Comparison of ENCODE assay signal across 14 cellular contexts in genomic region chr2:99399795-99400194, GRCh38.
DNase-seq lines count a peak whose midpoint lies in the region; ATAC-seq and TF ChIP-seq lines count a peak whose summit lies in the region.
"Had no signal": no experiment of that assay in that cellular context is flagged by ENCODE, and none has a peak within 500 bp of the region (broad histone marks: within the 10 kb centered on the region; RNA-seq: fewer than 3 reads in every experiment).

No MANE protein-coding gene starts in this region.

- H3K9me3 ChIP-seq in osteoblast (ENCODE audit: low read depth, low read length): no peaks in the 10 kb centered on the region
- H3K9me3 ChIP-seq: BLaER1 treated with 17β-estradiol and CSF1 and Interleukin-3, amounts not matched to agents 10 nM and 100 nM; MG63 had no signal

- H3K4me1 Mint-ChIP-seq in activated T-cell treated with anti-CD3 and anti-CD28 coated beads, Interleukin-2, amount 50 U/mL, for 24 hours (ENCODE audit: low read depth): peaks cover 15% of the 10 kb centered on the region
- H3K4me1 Mint-ChIP-seq in activated T-cell treated with anti-CD3 and anti-CD28 coated beads, Interleukin-2, amount 50 U/mL, for 4 hours (ENCODE audit: low read depth): peaks cover 6% of the 10 kb centered on the region
- H3K4me1 Mint-ChIP-seq in stimulated activated naive CD8-positive, alpha-beta T cell treated with anti-CD3 and anti-CD28 coated beads, Interleukin-15, Interleukin-2, amounts not matched to agents 100 ng/mL and 50 ng/mL, for 24 hours (ENCODE audit: low read depth): peaks cover 18% of the 10 kb centered on the region
- peaks cover 10% of the 10 kb centered on the region for H3K4me1 Mint-ChIP-seq in stimulated activated naive CD8-positive, alpha-beta T cell treated with anti-CD3 and anti-CD28 coated beads, Interleukin-15, amount 100 ng/mL, for 72 hours

- ATAC-seq in activated T-cell treated with anti-CD3 and anti-CD28 coated beads, Interleukin-2, amount 50 U/mL, for 4 hours: no peak
- no peak for ATAC-seq in stimulated activated naive CD8-positive, alpha-beta T cell treated with anti-CD3 and anti-CD28 coated beads, Interleukin-15, amount 100 ng/mL, for 72 hours

- H3K4me2 ChIP-seq in osteoblast (ENCODE audit: insufficient read depth, low read length): no peak overlapping the region
- H3K4me2 ChIP-seq: BLaER1 treated with 17β-estradiol and CSF1 and Interleukin-3, amounts not matched to agents 10 nM and 100 nM had no signal

- H2AFZ ChIP-seq in osteoblast (ENCODE audit: low read length): no peak overlapping the region

- no peak for TF ChIP-seq CTCF in dorsolateral prefrontal cortex (IDR thresholded peaks at IDR 0.05 in 54 of 56, conservative IDR thresholded peaks at IDR 0.05 in 2 of 56; ENCODE audit: low read depth in 1 of 56, partially characterized antibody in 56 of 56)
- no peak for TF ChIP-seq CTCF in osteoblast (IDR thresholded peaks at IDR 0.05; ENCODE audit: extremely low read depth, low read depth, low read length)

- no peaks in the 10 kb centered on the region for H4K20me1 ChIP-seq in osteoblast (ENCODE audit: insufficient read depth, low read length)

- H3K4me1 ChIP-seq in osteoblast (ENCODE audit: insufficient read depth, low read length): peaks cover 8% of the 10 kb centered on the region

- H3K27me3 ChIP-seq in dorsolateral prefrontal cortex (no peaks in the 10 kb centered on the region), osteoblast (ENCODE audit: insufficient read depth, low read length) (no peaks in the 10 kb centered on the region)
- H3K27me3 ChIP-seq: BLaER1 treated with 17β-estradiol and CSF1 and Interleukin-3, amounts not matched to agents 10 nM and 100 nM; MG63 had no signal

- peak overlapping the region; percentile 62 for H3K27ac Mint-ChIP-seq in activated T-cell treated with anti-CD3 and anti-CD28 coated beads, Interleukin-2, amount 50 U/mL, for 24 hours
- H3K27ac Mint-ChIP-seq in stimulated activated naive CD8-positive, alpha-beta T cell treated with anti-CD3 and anti-CD28 coated beads, Interleukin-15, Interleukin-2, amounts not matched to agents 100 ng/mL and 50 ng/mL, for 24 hours: peak overlapping the region; percentile 45
- H3K27ac Mint-ChIP-seq in stimulated activated naive CD8-positive, alpha-beta T cell treated with anti-CD3 and anti-CD28 coated beads, Interleukin-15, amount 100 ng/mL, for 72 hours: peak overlapping the region in 1 of 2 donors; percentile 63

- H3K9me3 Mint-ChIP-seq in activated T-cell treated with anti-CD3 and anti-CD28 coated beads, Interleukin-2, amount 50 U/mL, for 24 hours: no peaks in the 10 kb centered on the region
- no peaks in the 10 kb centered on the region for H3K9me3 Mint-ChIP-seq in activated T-cell treated with anti-CD3 and anti-CD28 coated beads, Interleukin-2, amount 50 U/mL, for 4 hours
- no peaks in the 10 kb centered on the region for H3K9me3 Mint-ChIP-seq in stimulated activated naive CD8-positive, alpha-beta T cell treated with anti-CD3 and anti-CD28 coated beads, Interleukin-15, Interleukin-2, amounts not matched to agents 100 ng/mL and 50 ng/mL, for 24 hours
- no peaks in the 10 kb centered on the region for H3K9me3 Mint-ChIP-seq in stimulated activated naive CD8-positive, alpha-beta T cell treated with anti-CD3 and anti-CD28 coated beads, Interleukin-15, amount 100 ng/mL, for 72 hours

- H3K27ac ChIP-seq in dorsolateral prefrontal cortex: peak overlapping the region in 57 of 59 donors; percentile 0 to 93 (median 79)
- peak overlapping the region; percentile 89 for H3K27ac ChIP-seq in temporal lobe (ENCODE audit: low read depth, low read length)
- H3K27ac ChIP-seq in osteoblast (ENCODE audit: low read depth, low read length): no peak overlapping the region
- H3K27ac ChIP-seq: BLaER1 treated with 17β-estradiol and CSF1 and Interleukin-3, amounts not matched to agents 10 nM and 100 nM had no signal

- H3K79me2 ChIP-seq in osteoblast (ENCODE audit: insufficient read depth, low read length): no peaks in the 10 kb centered on the region

- H3K4me3 ChIP-seq in dorsolateral prefrontal cortex: no peak overlapping the region
- no peak overlapping the region for H3K4me3 ChIP-seq in osteoblast (ENCODE audit: insufficient read depth, low read length)
- H3K4me3 ChIP-seq: BLaER1 treated with 17β-estradiol and CSF1 and Interleukin-3, amounts not matched to agents 10 nM and 100 nM; MG63 had no signal

- no peak for DNase-seq in activated T-cell treated with anti-CD3 and anti-CD28 coated beads, Interleukin-2, amount 50 U/mL, for 24 hours
- no peak for DNase-seq in activated T-cell treated with anti-CD3 and anti-CD28 coated beads, Interleukin-2, amount 50 U/mL, for 4 hours
- DNase-seq in stimulated activated naive CD8-positive, alpha-beta T cell treated with anti-CD3 and anti-CD28 coated beads, Interleukin-15, amount 100 ng/mL, for 72 hours: no peak
- DNase-seq in dorsolateral prefrontal cortex (no peak), AG08396 (ENCODE audit: low spot score) (no peak), osteoblast (ENCODE audit: insufficient read length, low spot score, missing footprints) (no peak)
- DNase-seq: MG63, NCI-H1092, NCI-H146, NCI-H2227 treated with DMSO at 0.1 percent for 48 hours, NCI-H524 had no signal

- no peak overlapping the region for H3K4me3 Mint-ChIP-seq in activated T-cell treated with anti-CD3 and anti-CD28 coated beads, Interleukin-2, amount 50 U/mL, for 24 hours
- H3K4me3 Mint-ChIP-seq in activated T-cell treated with anti-CD3 and anti-CD28 coated beads, Interleukin-2, amount 50 U/mL, for 4 hours: no peak overlapping the region
- H3K4me3 Mint-ChIP-seq in stimulated activated naive CD8-positive, alpha-beta T cell treated with anti-CD3 and anti-CD28 coated beads, Interleukin-15, Interleukin-2, amounts not matched to agents 100 ng/mL and 50 ng/mL, for 24 hours: no peak overlapping the region
- H3K4me3 Mint-ChIP-seq in stimulated activated naive CD8-positive, alpha-beta T cell treated with anti-CD3 and anti-CD28 coated beads, Interleukin-15, amount 100 ng/mL, for 72 hours: no peak overlapping the region

- peaks cover 99% of the 10 kb centered on the region for H3K36me3 Mint-ChIP-seq in activated T-cell treated with anti-CD3 and anti-CD28 coated beads, Interleukin-2, amount 50 U/mL, for 24 hours (ENCODE audit: low read depth)
- peaks cover 56% of the 10 kb centered on the region for H3K36me3 Mint-ChIP-seq in activated T-cell treated with anti-CD3 and anti-CD28 coated beads, Interleukin-2, amount 50 U/mL, for 4 hours (ENCODE audit: insufficient read depth)
- H3K36me3 Mint-ChIP-seq in stimulated activated naive CD8-positive, alpha-beta T cell treated with anti-CD3 and anti-CD28 coated beads, Interleukin-15, Interleukin-2, amounts not matched to agents 100 ng/mL and 50 ng/mL, for 24 hours (ENCODE audit: low read depth): peaks cover 86% of the 10 kb centered on the region

- no peaks in the 10 kb centered on the region for H3K27me3 Mint-ChIP-seq in activated T-cell treated with anti-CD3 and anti-CD28 coated beads, Interleukin-2, amount 50 U/mL, for 24 hours
- no peaks in the 10 kb centered on the region for H3K27me3 Mint-ChIP-seq in activated T-cell treated with anti-CD3 and anti-CD28 coated beads, Interleukin-2, amount 50 U/mL, for 4 hours (ENCODE audit: low read depth)
- no peaks in the 10 kb centered on the region for H3K27me3 Mint-ChIP-seq in stimulated activated naive CD8-positive, alpha-beta T cell treated with anti-CD3 and anti-CD28 coated beads, Interleukin-15, Interleukin-2, amounts not matched to agents 100 ng/mL and 50 ng/mL, for 24 hours
- no peaks in the 10 kb centered on the region for H3K27me3 Mint-ChIP-seq in stimulated activated naive CD8-positive, alpha-beta T cell treated with anti-CD3 and anti-CD28 coated beads, Interleukin-15, amount 100 ng/mL, for 72 hours

- intact Hi-C loops in dorsolateral prefrontal cortex (cut with DNase I): loop anchor here in 1 of 2 donors (10.0 kb wide), 1 partner anchor 85 kb away; no protein-coding TSS in a partner anchor

- peaks cover 89% of the 10 kb centered on the region for H3K36me3 ChIP-seq in osteoblast (ENCODE audit: insufficient read depth, low read length)
